12 cellular contexts compared by ENCODE assay signal in genomic region chr15:80550219-80550909, GRCh38.
DNase-seq lines count a peak whose midpoint lies in the region; ATAC-seq, FAIRE-seq and TF ChIP-seq lines count a peak whose summit lies in the region.
"Had no signal": no experiment of that assay in that cellular context is flagged by ENCODE, and none has a peak within 500 bp of the region (broad histone marks: within the 10 kb centered on the region; RNA-seq: fewer than 3 reads in every experiment).

No MANE protein-coding gene starts in this region.

- TF ChIP-seq CTCF in bronchial epithelial cell (IDR thresholded peaks at IDR 0.05; ENCODE audit: insufficient read depth, low read length, severe bottlenecking) (no peak), nephron (IDR thresholded peaks at IDR 0.05; ENCODE audit: unreplicated experiment in 3 of 3) (no peak)

- DNase-seq in GM03348 (ENCODE audit: low spot score) (peak; percentile 68), bronchial epithelial cell (ENCODE audit: low read depth) (peak; percentile 84), DMS53 (lab: John Stamatoyannopoulos, UW) (no peak), immature natural killer cell (no peak)
- DNase-seq in activated CD4-positive, alpha-beta T cell treated with anti-CD3 and anti-CD28 coated beads, Interleukin-2, amount 50 U/mL, for 4 hours = no peak
- DNase-seq: activated CD8-positive, alpha-beta memory T cell treated with anti-CD3 and anti-CD28 coated beads, Interleukin-2, amount 50 U/mL, for 4 hours; left ventricle myocardium superior; NCI-H1092 treated with DMSO at 0.1 percent for 48 hours; SHP77 had no signal

- H3K4me1 Mint-ChIP-seq in nephron = peaks cover 27% of the 10 kb centered on the region
- H3K4me1 Mint-ChIP-seq in immature natural killer cell = no peaks in the 10 kb centered on the region

- no peaks in the 10 kb centered on the region for H3K27me3 ChIP-seq in bronchial epithelial cell (ENCODE audit: control insufficient read depth, insufficient read depth, low read length)

- peak overlapping the region in 2 of 3 experiments; percentile 7 to 36 for H3K27ac Mint-ChIP-seq in nephron
- H3K27ac Mint-ChIP-seq in immature natural killer cell = no peak overlapping the region

- no peaks in the 10 kb centered on the region for H3K9me3 Mint-ChIP-seq in nephron
- peaks cover 0 to 2% (median 0%) of the 10 kb centered on the region in 6 donors for H3K9me3 Mint-ChIP-seq in immature natural killer cell

- H3K36me3 Mint-ChIP-seq in nephron (ENCODE audit: low read depth) (peaks cover 24% of the 10 kb centered on the region), immature natural killer cell (no peaks in the 10 kb centered on the region)

- no peak overlapping the region for H3K4me3 ChIP-seq in bronchial epithelial cell (ENCODE audit: low read depth, low read length)

- peaks cover 3% of the 10 kb centered on the region for H3K27me3 Mint-ChIP-seq in nephron (ENCODE audit: low read depth)
- peaks cover under 1 to 3% (median 1%) of the 10 kb centered on the region in 3 donors for H3K27me3 Mint-ChIP-seq in immature natural killer cell (ENCODE audit: low read depth in 3 of 3)

- FAIRE-seq in bronchial epithelial cell (lab: Jason Lieb, UNC) = no peak

- H3K36me3 ChIP-seq in bronchial epithelial cell (ENCODE audit: control insufficient read depth, insufficient read depth, low read length) = no peaks in the 10 kb centered on the region

- ATAC-seq in HG03354 (IDR thresholded peaks at IDR 0.05; ENCODE audit: poor library complexity, severe bottlenecking, unreplicated experiment) (peak; percentile 43), GM18861 (IDR thresholded peaks at IDR 0.05; ENCODE audit: unreplicated experiment) (no peak)
- ATAC-seq: left ventricle myocardium superior had no signal

- H3K4me3 Mint-ChIP-seq in nephron (no peak overlapping the region), immature natural killer cell (no peak overlapping the region)

Comparison
In these comparisons a context has a peak if more than half of its experiments do, and no peak if none do; other contexts are left out.
1. DNase-seq: peak in GM03348 (single experiment) and bronchial epithelial cell (single experiment); none in activated CD4-positive, alpha-beta T cell treated with anti-CD3 and anti-CD28 coated beads, Interleukin-2, amount 50 U/mL, for 4 hours (0 of 2), DMS53 (single experiment) and immature natural killer cell (0 of 3).
2. H3K27ac Mint-ChIP-seq: peak in nephron (2 of 3); none in immature natural killer cell (0 of 6).